1 cellular context compared by ENCODE assay signal in genomic region chr1:112618721-112619517, GRCh38.
TF ChIP-seq lines count a peak whose summit lies in the region.

A gene with protein sequence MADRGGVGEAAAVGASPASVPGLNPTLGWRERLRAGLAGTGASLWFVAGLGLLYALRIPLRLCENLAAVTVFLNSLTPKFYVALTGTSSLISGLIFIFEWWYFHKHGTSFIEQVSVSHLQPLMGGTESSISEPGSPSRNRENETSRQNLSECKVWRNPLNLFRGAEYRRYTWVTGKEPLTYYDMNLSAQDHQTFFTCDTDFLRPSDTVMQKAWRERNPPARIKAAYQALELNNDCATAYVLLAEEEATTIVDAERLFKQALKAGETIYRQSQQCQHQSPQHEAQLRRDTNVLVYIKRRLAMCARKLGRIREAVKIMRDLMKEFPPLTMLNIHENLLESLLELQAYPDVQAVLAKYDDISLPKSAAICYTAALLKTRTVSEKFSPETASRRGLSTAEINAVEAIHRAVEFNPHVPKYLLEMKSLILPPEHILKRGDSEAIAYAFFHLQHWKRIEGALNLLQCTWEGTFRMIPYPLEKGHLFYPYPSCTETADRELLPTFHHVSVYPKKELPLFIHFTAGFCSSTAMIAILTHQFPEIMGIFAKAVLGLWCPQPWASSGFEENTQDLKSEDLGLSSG (minus strand): TSS chr1:112619141. CDS start chr1:112619113, 28 bp downstream.

TF ChIP-seq in HepG2, 621 proteins besides CTCF, POLR2A, EP300 and RAD21 (continued from another document and continues in another):
- TF ChIP-seq SNAPC4 (CRISPR knock-in tag; IDR thresholded peaks at IDR 0.05) (0 out of 2 replicates have a peak, but pooled peaks have one; percentile 11), E2F1 (CRISPR knock-in tag; IDR thresholded peaks at IDR 0.05) (peak; percentile 43; the same call in 1 of the 2 replicates), ZNF282 (IDR thresholded peaks at IDR 0.05; ENCODE audit: partially characterized antibody) (no peak), AHDC1 (CRISPR knock-in tag; IDR thresholded peaks at IDR 0.05; ENCODE audit: borderline replicate concordance) (no peak), XBP1 (CRISPR knock-in tag; IDR thresholded peaks at IDR 0.05) (no peak), ETS1 (CRISPR knock-in tag; IDR thresholded peaks at IDR 0.05) (no peak), MTA1 (CRISPR knock-in tag; IDR thresholded peaks at IDR 0.05; ENCODE audit: borderline replicate concordance) (0 out of 2 replicates have a peak, but pooled peaks have one; percentile 28), TFDP1 (CRISPR knock-in tag; IDR thresholded peaks at IDR 0.05; ENCODE audit: borderline replicate concordance) (no peak; the same call in 1 of the 2 replicates), ZNF136 (CRISPR knock-in tag; IDR thresholded peaks at IDR 0.05; ENCODE audit: low read depth) (no peak), ZNF841 (CRISPR knock-in tag; IDR thresholded peaks at IDR 0.05; ENCODE audit: borderline replicate concordance) (no peak), ZNF616 (CRISPR knock-in tag; IDR thresholded peaks at IDR 0.05; ENCODE audit: low read depth) (no peak), SMAD1 (CRISPR knock-in tag; IDR thresholded peaks at IDR 0.05; ENCODE audit: borderline replicate concordance, low read depth) (no peak; the same call in 1 of the 2 replicates), TGIF2 (CRISPR knock-in tag; IDR thresholded peaks at IDR 0.05) (peak; percentile 16; the same call in 1 of the 2 replicates), SYNCRIP (IDR thresholded peaks at IDR 0.05; ENCODE audit: insufficient read depth, low read depth, low read length) (no peak), POGZ (CRISPR knock-in tag; IDR thresholded peaks at IDR 0.05) (no peak), ATF6 (CRISPR knock-in tag; conservative IDR thresholded peaks at IDR 0.05) (no peak), BCLAF1 (IDR thresholded peaks at IDR 0.05) (no peak), KLF16 (CRISPR knock-in tag; IDR thresholded peaks at IDR 0.05) (0 out of 4 replicates have a peak, but pooled peaks of 1 of the 2 experiments have one; percentile 27), FUBP1 (CRISPR knock-in tag; IDR thresholded peaks at IDR 0.05; ENCODE audit: borderline replicate concordance) (no peak), HOXA5 (CRISPR knock-in tag; IDR thresholded peaks at IDR 0.05) (no peak), KMT2A (CRISPR knock-in tag; IDR thresholded peaks at IDR 0.05) (peak; percentile 89), TBX2 (CRISPR knock-in tag; IDR thresholded peaks at IDR 0.05; ENCODE audit: borderline replicate concordance) (no peak; the same call in 1 of the 2 replicates)
- TF ChIP-seq, protein P1, sequence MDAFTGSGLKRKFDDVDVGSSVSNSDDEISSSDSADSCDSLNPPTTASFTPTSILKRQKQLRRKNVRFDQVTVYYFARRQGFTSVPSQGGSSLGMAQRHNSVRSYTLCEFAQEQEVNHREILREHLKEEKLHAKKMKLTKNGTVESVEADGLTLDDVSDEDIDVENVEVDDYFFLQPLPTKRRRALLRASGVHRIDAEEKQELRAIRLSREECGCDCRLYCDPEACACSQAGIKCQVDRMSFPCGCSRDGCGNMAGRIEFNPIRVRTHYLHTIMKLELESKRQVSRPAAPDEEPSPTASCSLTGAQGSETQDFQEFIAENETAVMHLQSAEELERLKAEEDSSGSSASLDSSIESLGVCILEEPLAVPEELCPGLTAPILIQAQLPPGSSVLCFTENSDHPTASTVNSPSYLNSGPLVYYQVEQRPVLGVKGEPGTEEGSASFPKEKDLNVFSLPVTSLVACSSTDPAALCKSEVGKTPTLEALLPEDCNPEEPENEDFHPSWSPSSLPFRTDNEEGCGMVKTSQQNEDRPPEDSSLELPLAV (CRISPR knock-in tag; conservative IDR thresholded peaks at IDR 0.05; ENCODE audit: low read depth), result no peak
- TF ChIP-seq, protein P2, sequence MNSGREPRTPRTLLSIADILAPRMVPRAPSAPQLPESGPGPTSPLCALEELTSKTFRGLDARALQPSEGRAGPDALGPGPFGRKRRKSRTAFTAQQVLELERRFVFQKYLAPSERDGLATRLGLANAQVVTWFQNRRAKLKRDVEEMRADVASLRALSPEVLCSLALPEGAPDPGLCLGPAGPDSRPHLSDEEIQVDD (CRISPR knock-in tag; IDR thresholded peaks at IDR 0.05; ENCODE audit: borderline replicate concordance), result no peak
